8 cellular contexts compared by ENCODE assay signal in genomic region chr1:10152709-10153284, GRCh38. TPM values are rescaled to one million over a fixed set of nuclear protein-coding genes. Genes with fewer than 3 reads are reported as not detected.
DNase-seq lines count a peak whose midpoint lies in the region; ATAC-seq and TF ChIP-seq lines count a peak whose summit lies in the region.

No MANE protein-coding gene starts in this region.

- no peaks in the 10 kb centered on the region for H3K36me3 Mint-ChIP-seq in activated naive CD4-positive, alpha-beta T cell treated with anti-CD3 and anti-CD28 coated beads, Interleukin-2, amount 50 U/mL, for 72 hours

- peaks cover 0 to 28% (median 1%) of the 10 kb centered on the region in 12 donors for H3K4me1 ChIP-seq in heart left ventricle

- no peaks in the 10 kb centered on the region for H3K9me3 Mint-ChIP-seq in activated naive CD4-positive, alpha-beta T cell treated with anti-CD3 and anti-CD28 coated beads, Interleukin-2, amount 50 U/mL, for 72 hours

- 78 to 86% (median 85%) methylated on average over 8 of the region's 8 CpGs for WGBS in heart left ventricle, 4 donors

- TF ChIP-seq CTCF in heart left ventricle (IDR thresholded peaks at IDR 0.05) = peak; percentile 18 to 65 (median 46)

- H3K27ac Mint-ChIP-seq in activated naive CD4-positive, alpha-beta T cell treated with anti-CD3 and anti-CD28 coated beads, Interleukin-2, amount 50 U/mL, for 72 hours = peak overlapping the region in 1 of 2 donors; percentile 14

- DNase-seq in Right ventricle myocardium inferior (ENCODE audit: missing footprints) = peak; percentile 75
- no peak for DNase-seq in cardiac septum (ENCODE audit: low spot score)
- peak; percentile 5 to 43 for DNase-seq in NCI-H526 (lab: John Stamatoyannopoulos, UW)
- peak in 1 of 2 donors; percentile 61 for DNase-seq in activated naive CD4-positive, alpha-beta T cell treated with anti-CD3 and anti-CD28 coated beads, Interleukin-2, amount 50 U/mL, for 72 hours (ENCODE audit: low spot score in 2 of 2)
- DNase-seq in heart left ventricle = peak in 3 of 5 donors; percentile 30 to 39 (median 34)
- DNase-seq in putamen (ENCODE audit: low spot score) = peak; percentile 87
- DNase-seq in kidney glomerular epithelial cell (lab: John Stamatoyannopoulos, UW) = no peak
- DNase-seq in middle frontal gyrus (ENCODE audit: extremely low spot score, low spot score) = no peak

- no peaks in the 10 kb centered on the region for H3K9me3 ChIP-seq in heart left ventricle

- no peak overlapping the region for H3K4me3 ChIP-seq in heart left ventricle

- peak overlapping the region in 2 of 12 donors; percentile 13 to 85 for H3K27ac ChIP-seq in heart left ventricle

- intact Hi-C loops in Right ventricle myocardium inferior (cut with DNase I) = loop anchor here (10.0 kb wide), 1 partner anchor 208 kb away; the partner anchor contains the start of genes LZIC and NMNAT1
- intact Hi-C loops in cardiac septum (cut with DNase I) = loop anchor here (5.0 kb wide), 3 partner anchors 60 to 275 kb away; partner anchors contain the start of genes KIF1B, LZIC and NMNAT1
- intact Hi-C loops in heart left ventricle (cut with DNase I) = loop anchor here in 2 of 10 donors (5.0 kb wide), 2 partner anchors 185 to 200 kb away; no protein-coding TSS in a partner anchor

- ATAC-seq in Right ventricle myocardium inferior (no peak), heart left ventricle (peak in 2 of 4 donors; percentile 40 to 47)
- peak; percentile 31 to 62 for ATAC-seq in activated naive CD4-positive, alpha-beta T cell treated with anti-CD3 and anti-CD28 coated beads, Interleukin-2, amount 50 U/mL, for 72 hours

- no peaks in the 10 kb centered on the region for H3K27me3 ChIP-seq in heart left ventricle

- TF ChIP-seq POLR2A in heart left ventricle (IDR thresholded peaks at IDR 0.05) = no peak

- H3K36me3 ChIP-seq in heart left ventricle = peaks cover 0 to 71% (median 26%) of the 10 kb centered on the region in 9 donors

RNA-seq across cellular contexts. Expression of gene KIF1B, which starts 57.6 kb away (rescaled TPM):
- total RNA-seq in Right ventricle myocardium inferior (70.0 TPM), cardiac septum (93.6 TPM), heart left ventricle (100 to 1,000 TPM in 2 of 9 donors, 10 to 100 TPM in 7; 65.5 to 137 (median 82.0) TPM)
- 10 to 100 TPM; 11.1 to 14.0 TPM for total RNA-seq in activated naive CD4-positive, alpha-beta T cell treated with anti-CD3 and anti-CD28 coated beads, Interleukin-2, amount 50 U/mL, for 72 hours
- 10 to 100 TPM; 25.0 to 65.9 TPM for polyA plus RNA-seq in heart left ventricle

Comparison
In these comparisons a context has a peak if more than half of its experiments do, and no peak if none do; other contexts are left out.
1. DNase-seq: peak in Right ventricle myocardium inferior (single experiment), NCI-H526 (2 of 2), heart left ventricle (3 of 5) and putamen (single experiment); none in cardiac septum (single experiment), kidney glomerular epithelial cell (single experiment) and middle frontal gyrus (single experiment).